ENCODE assay signal across 11 cellular contexts in genomic region chr11:1829039-1829820, GRCh38. TPM values are rescaled to one million over a fixed set of nuclear protein-coding genes. Genes with fewer than 3 reads are reported as not detected.
DNase-seq lines count a peak whose midpoint lies in the region; ATAC-seq and TF ChIP-seq lines count a peak whose summit lies in the region.
"Had no signal": no experiment of that assay in that cellular context is flagged by ENCODE, and none has a peak within 500 bp of the region (broad histone marks: within the 10 kb centered on the region; RNA-seq: fewer than 3 reads in every experiment).

No MANE protein-coding gene starts in this region.

- CTCF ChIA-PET in PC-3 (lab: Charles Lee): interaction anchor here (0.5 to 0.6 kb wide), 2 partner anchors 57 to 67 kb away, joined by 3 read pairs; no protein-coding TSS in a partner anchor
- CTCF ChIA-PET in OCI-LY7 (lab: Charles Lee; ENCODE audit: unreplicated experiment): interaction anchor here (0.5 to 0.6 kb wide), 2 partner anchors 153 to 177 kb away, joined by 3 to 4 read pairs; no protein-coding TSS in a partner anchor

- no peaks in the 10 kb centered on the region for H4K20me1 ChIP-seq in PC-3 (ENCODE audit: low read length)
- no peaks in the 10 kb centered on the region for H4K20me1 ChIP-seq in OCI-LY7 (ENCODE audit: insufficient read depth, low read length)

- peaks cover 4% of the 10 kb centered on the region for H3K27me3 Mint-ChIP-seq in progenitor cell of endocrine pancreas

- H3K4me1 ChIP-seq in PC-3 (ENCODE audit: insufficient read depth, low read length) (peaks cover 60% of the 10 kb centered on the region), OCI-LY7 (ENCODE audit: insufficient read depth, low read length, poor library complexity, severe bottlenecking) (no peaks in the 10 kb centered on the region)

- no peaks in the 10 kb centered on the region for H3K9me3 Mint-ChIP-seq in progenitor cell of endocrine pancreas (ENCODE audit: low read depth)
- H3K9me3 Mint-ChIP-seq: IgD-negative memory B cell had no signal

- BruUV-seq in PC-3 (replicated peaks; lab: Mats Ljungman, UMichigan): no TSS peak
- no TSS peak for BruUV-seq in OCI-LY7 (replicated peaks; lab: Mats Ljungman, UMichigan)

- H3K27ac ChIP-seq in PC-3 (ENCODE audit: low read length) (no peak overlapping the region), epithelial cell of prostate (peak overlapping the region; percentile 48), OCI-LY7 (ENCODE audit: low read depth, low read length, poor library complexity, severe bottlenecking) (no peak overlapping the region)

- H3K4me3 ChIP-seq in PC-3 (ENCODE audit: low read length): no peak overlapping the region
- no peak overlapping the region for H3K4me3 ChIP-seq in OCI-LY7 (ENCODE audit: low read depth, low read length, poor library complexity, severe bottlenecking)

- no peaks in the 10 kb centered on the region for H3F3A ChIP-seq in PC-3 (ENCODE audit: low read length, unreplicated experiment)

- H3K79me2 ChIP-seq in PC-3 (ENCODE audit: low read length) (no peaks in the 10 kb centered on the region), OCI-LY7 (ENCODE audit: insufficient read depth, low read depth, low read length) (no peaks in the 10 kb centered on the region)

- H3K9ac ChIP-seq in PC-3 (ENCODE audit: low read length): no peak overlapping the region

- H3K9me3 ChIP-seq in PC-3 (ENCODE audit: low read length) (no peaks in the 10 kb centered on the region), OCI-LY7 (ENCODE audit: low read length) (no peaks in the 10 kb centered on the region)

- POLR2A ChIA-PET in PC-3 (lab: Charles Lee; ENCODE audit: unreplicated experiment): no interaction called here
- POLR2A ChIA-PET in OCI-LY7 (lab: Charles Lee): no interaction called here

- H3K4me1 Mint-ChIP-seq in progenitor cell of endocrine pancreas (ENCODE audit: low read depth): peaks cover 20% of the 10 kb centered on the region
- H3K4me1 Mint-ChIP-seq: IgD-negative memory B cell had no signal

- in situ Hi-C loops in Caki2 (cut with HindIII; ENCODE audit: low pct_unique_long_range_greater_than_20kb, low sequenced_read_pairs) (no loop called here), GM13977 (cut with MboI; ENCODE audit: low pct_unique_long_range_greater_than_20kb, low sequenced_read_pairs, unreplicated experiment) (no loop called here)

- intact Hi-C loops in PC-3 (cut with micrococcal nuclease) (no loop called here), OCI-LY7 (cut with micrococcal nuclease; ENCODE audit: unreplicated experiment) (no loop called here)

- no peak for TF ChIP-seq CTCF in PC-3 (conservative IDR thresholded peaks at IDR 0.05; ENCODE audit: low read depth, low read length)
- TF ChIP-seq CTCF in progenitor cell of endocrine pancreas (IDR thresholded peaks at IDR 0.05; ENCODE audit: unreplicated experiment): no peak
- TF ChIP-seq CTCF in OCI-LY7 (conservative IDR thresholded peaks at IDR 0.05; ENCODE audit: low read length): no peak
- TF ChIP-seq CTCF in GM13977 (IDR thresholded peaks at IDR 0.05; ENCODE audit: extremely low read depth, insufficient read depth, missing control alignments): no peak

- no peaks in the 10 kb centered on the region for H3K36me3 Mint-ChIP-seq in progenitor cell of endocrine pancreas (ENCODE audit: insufficient read depth)
- H3K36me3 Mint-ChIP-seq: IgD-negative memory B cell had no signal

- DNase-seq in Caki2 (ENCODE audit: low read depth) (peak; percentile 58), PC-3 (peak; percentile 81), epithelial cell of prostate (ENCODE audit: low read depth, low spot score) (peak; percentile 36), progenitor cell of endocrine pancreas (ENCODE audit: low spot score, unreplicated experiment) (no peak), OCI-LY7 (ENCODE audit: low spot score) (no peak), GM13977 (ENCODE audit: low spot score) (no peak), NCI-H510A treated with DMSO at 0.1 percent for 48 hours (lab: John Stamatoyannopoulos, UW) (no peak)
- DNase-seq: DND-41 had no signal

- H3K27me3 ChIP-seq in PC-3 (ENCODE audit: low read length): no peaks in the 10 kb centered on the region

- no peak overlapping the region for H3K4me3 Mint-ChIP-seq in progenitor cell of endocrine pancreas (ENCODE audit: low read depth)
- H3K4me3 Mint-ChIP-seq: IgD-negative memory B cell had no signal

- no peaks in the 10 kb centered on the region for H3K36me3 ChIP-seq in PC-3 (ENCODE audit: low read depth, low read length)
- H3K36me3 ChIP-seq in OCI-LY7 (ENCODE audit: insufficient read depth, low read length): no peaks in the 10 kb centered on the region

- ATAC-seq in PC-3: peak; percentile 71
- no peak for ATAC-seq in HG03139 (IDR thresholded peaks at IDR 0.05; ENCODE audit: unreplicated experiment)
- ATAC-seq: right cardiac atrium had no signal

- H3K27ac Mint-ChIP-seq in progenitor cell of endocrine pancreas: peak overlapping the region; percentile 56
- H3K27ac Mint-ChIP-seq: IgD-negative memory B cell had no signal

- no peak overlapping the region for H2AFZ ChIP-seq in PC-3 (ENCODE audit: low read length)
- no peak overlapping the region for H2AFZ ChIP-seq in OCI-LY7 (ENCODE audit: low read length)

- no peaks in the 10 kb centered on the region for H3K9me2 ChIP-seq in PC-3 (replicated peaks; ENCODE audit: low read length)
- no peaks in the 10 kb centered on the region for H3K9me2 ChIP-seq in OCI-LY7 (ENCODE audit: insufficient read depth, low read length)

- H3K4me2 ChIP-seq in PC-3 (ENCODE audit: low read length): peak overlapping the region; percentile 21; the same call in 1 of the 2 replicates
- no peak overlapping the region for H3K4me2 ChIP-seq in OCI-LY7 (ENCODE audit: low read length)

RNA-seq across cellular contexts. Expression of gene SYT8, which starts 5.6 kb away (rescaled TPM):
- not detected in 2 replicates for total RNA-seq in Caki2 (2014; rRNA removed; shearing (Covaris generic); ENCODE audit: low replicate concordance)
- 4.7 and 7.8 TPM in 2 replicates for total RNA-seq in PC-3 (2014; rRNA removed)
- 0.69 and 1.5 TPM in 2 replicates for total RNA-seq in progenitor cell of endocrine pancreas
- total RNA-seq in OCI-LY7 (2014; rRNA removed; shearing (Covaris generic)): not detected in 2 replicates
- total RNA-seq in OCI-LY7 (2022): not detected in 2 replicates
- total RNA-seq: right cardiac atrium had no signal

RNA-seq across cellular contexts. Expression of gene TNNI2, which starts 9.6 kb away (rescaled TPM):
- not detected in 2 replicates for total RNA-seq in Caki2 (2014; rRNA removed; shearing (Covaris generic); ENCODE audit: low replicate concordance)
- total RNA-seq in PC-3 (2014; rRNA removed): 0.55 TPM in 1 of 2 replicates, not detected in the other
- total RNA-seq in progenitor cell of endocrine pancreas: 0.55 and 0.69 TPM in 2 replicates
- total RNA-seq in OCI-LY7 (2014; rRNA removed; shearing (Covaris generic)): 2.5 and 7.3 TPM in 2 replicates
- 8.7 and 14.3 TPM in 2 replicates for total RNA-seq in OCI-LY7 (2022)
- total RNA-seq: right cardiac atrium had no signal

RNA-seq across cellular contexts. Expression of gene LSP1, which starts 23.7 kb away (rescaled TPM):
- total RNA-seq in Caki2 (2014; rRNA removed; shearing (Covaris generic); ENCODE audit: low replicate concordance): not detected in 2 replicates
- total RNA-seq in PC-3 (2014; rRNA removed): not detected in 2 replicates
- not detected in 2 replicates for total RNA-seq in progenitor cell of endocrine pancreas
- total RNA-seq in OCI-LY7 (2014; rRNA removed; shearing (Covaris generic)): 195 and 232 TPM in 2 replicates
- 225 and 303 TPM in 2 replicates for total RNA-seq in OCI-LY7 (2022)

Comparison
In these comparisons a context has a peak if more than half of its experiments do, and no peak if none do; other contexts are left out.
1. DNase-seq: peak in Caki2 (single experiment), PC-3 (single experiment) and epithelial cell of prostate (single experiment); none in progenitor cell of endocrine pancreas (single experiment), OCI-LY7 (single experiment), GM13977 (single experiment) and NCI-H510A treated with DMSO at 0.1 percent for 48 hours (single experiment).
2. RNA of gene LSP1, which starts 23.7 kb away (total RNA-seq): 195 to 303 TPM in OCI-LY7; not detected in progenitor cell of endocrine pancreas, not detected in PC-3 and not detected in Caki2; every median in the first group is over 100 times any median in the second.